In the genomic region with DNA sequence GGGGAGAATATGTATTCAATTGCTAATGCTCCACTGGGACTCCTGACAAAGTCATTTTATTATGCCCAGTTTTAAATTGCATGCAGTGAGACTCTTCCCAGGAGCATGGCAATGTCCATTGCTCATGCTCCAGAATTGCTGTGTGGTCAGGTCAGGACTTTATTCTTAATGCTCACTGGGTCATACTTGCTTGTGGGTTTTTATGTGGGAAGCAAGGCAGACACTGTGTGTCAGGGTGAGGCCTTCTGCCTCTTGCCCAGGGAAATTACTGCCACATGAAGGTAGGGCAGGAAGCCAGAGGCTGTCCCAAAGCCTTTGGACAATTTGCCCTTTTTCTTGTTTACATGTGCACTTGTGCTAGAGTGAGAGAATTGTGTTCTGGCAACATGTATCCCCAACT, we compare ENCODE assay signal across 1 cellular context.
TF ChIP-seq lines count a peak whose summit lies in the region.

No MANE protein-coding gene starts in this region.

TF ChIP-seq in GM23338, 12 proteins besides CTCF, POLR2A, EP300 and RAD21 (continued from another document):
- TF ChIP-seq ZNF462 (CRISPR knock-in tag; IDR thresholded peaks at IDR 0.05), result no peak
- TF ChIP-seq, protein P1, sequence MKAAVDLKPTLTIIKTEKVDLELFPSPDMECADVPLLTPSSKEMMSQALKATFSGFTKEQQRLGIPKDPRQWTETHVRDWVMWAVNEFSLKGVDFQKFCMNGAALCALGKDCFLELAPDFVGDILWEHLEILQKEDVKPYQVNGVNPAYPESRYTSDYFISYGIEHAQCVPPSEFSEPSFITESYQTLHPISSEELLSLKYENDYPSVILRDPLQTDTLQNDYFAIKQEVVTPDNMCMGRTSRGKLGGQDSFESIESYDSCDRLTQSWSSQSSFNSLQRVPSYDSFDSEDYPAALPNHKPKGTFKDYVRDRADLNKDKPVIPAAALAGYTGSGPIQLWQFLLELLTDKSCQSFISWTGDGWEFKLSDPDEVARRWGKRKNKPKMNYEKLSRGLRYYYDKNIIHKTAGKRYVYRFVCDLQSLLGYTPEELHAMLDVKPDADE (IDR thresholded peaks at IDR 0.05), result no peak
- TF ChIP-seq ZNF331 (CRISPR knock-in tag; IDR thresholded peaks at IDR 0.05; ENCODE audit: low read depth), result no peak
- no peak for TF ChIP-seq NANOG (IDR thresholded peaks at IDR 0.05; ENCODE audit: borderline replicate concordance)
- TF ChIP-seq EZH2 (IDR thresholded peaks at IDR 0.05; ENCODE audit: low read depth, unreplicated experiment), result no peak
- TF ChIP-seq POLR2AphosphoS5 (IDR thresholded peaks at IDR 0.05; ENCODE audit: low read depth), result no peak
- TF ChIP-seq ZNF114 (CRISPR knock-in tag; IDR thresholded peaks at IDR 0.05), result no peak
